ENCODE assay signal across 20 cellular contexts in genomic region chr6:40251609-40252008, GRCh38.
DNase-seq lines count a peak whose midpoint lies in the region; ATAC-seq, FAIRE-seq and TF ChIP-seq lines count a peak whose summit lies in the region.
"Had no signal": no experiment of that assay in that cellular context is flagged by ENCODE, and none has a peak within 500 bp of the region (broad histone marks: within the 10 kb centered on the region; RNA-seq: fewer than 3 reads in every experiment).

No MANE protein-coding gene starts in this region.

- CTCF ChIA-PET in GM12878 (lab: Yijun Ruan, JAX): interaction anchor here (0.8 to 4.9 kb wide), 12 partner anchors 9 to 270 kb away, joined by 3 to 42 read pairs (median 4); no protein-coding TSS in a partner anchor

- TF ChIP-seq POLR2A in GM12878 (IDR thresholded peaks at IDR 0.05; ENCODE audit: low read depth, low read length): no peak

- H3K4me1 ChIP-seq in BLaER1 treated with 17β-estradiol and CSF1 and Interleukin-3, amounts not matched to agents 10 nM and 100 nM: peaks cover 18 to 29% (median 20%) of the 10 kb centered on the region in 10 experiments
- no peaks in the 10 kb centered on the region; the same call in 1 of the 2 replicates for H3K4me1 ChIP-seq in GM12878 (ENCODE audit: control insufficient read depth, insufficient read depth, low read length)
- H3K4me1 ChIP-seq: Caco-2, right atrium auricular region, SJSA1 had no signal

- no peak for FAIRE-seq in GM12878 (lab: Jason Lieb, UNC)
- FAIRE-seq: endometrium, frontal cortex had no signal

- RAD21 ChIA-PET in GM12878 (lab: Charles Lee; ENCODE audit: unreplicated experiment): interaction anchor here (1.0 to 5.8 kb wide), 19 partner anchors 12 to 345 kb away, joined by 3 to 41 read pairs (median 7); no protein-coding TSS in a partner anchor

- ATAC-seq in GM12878 (peak; percentile 71), HG03521 (IDR thresholded peaks at IDR 0.05; ENCODE audit: unreplicated experiment) (no peak), GM18868 (IDR thresholded peaks at IDR 0.05; ENCODE audit: unreplicated experiment) (no peak)

- peak overlapping the region in 6 of 11 experiments; percentile 7 to 53 (median 20); a peak in 7 of 22 replicates for H3K27ac ChIP-seq in BLaER1 treated with 17β-estradiol and CSF1 and Interleukin-3, amounts not matched to agents 10 nM and 100 nM
- no peak overlapping the region for H3K27ac ChIP-seq in GM12878 (ENCODE audit: control insufficient read depth, insufficient read depth)
- H3K27ac ChIP-seq: right atrium auricular region, SJSA1, thoracic aorta had no signal

- no peaks in the 10 kb centered on the region for H3K9me3 ChIP-seq in BLaER1 treated with 17β-estradiol and CSF1 and Interleukin-3, amounts not matched to agents 10 nM and 100 nM (replicated peaks in 1 of 11)
- no peaks in the 10 kb centered on the region; the same call in 2 of the 3 replicates for H3K9me3 ChIP-seq in GM12878 (replicated peaks; ENCODE audit: control insufficient read depth, insufficient read depth, low read length)
- H3K9me3 ChIP-seq: Caco-2, right atrium auricular region, SJSA1, thoracic aorta had no signal

- H3K27me3 ChIP-seq in BLaER1 treated with 17β-estradiol and CSF1 and Interleukin-3, amounts not matched to agents 10 nM and 100 nM: no peaks in the 10 kb centered on the region
- no peaks in the 10 kb centered on the region; a peak in 1 of 4 replicates for H3K27me3 ChIP-seq in GM12878 (replicated peaks in 1 of 2; ENCODE audit: control insufficient read depth in 2 of 2, insufficient read depth in 2 of 2, low read length in 1 of 2)
- H3K27me3 ChIP-seq: right atrium auricular region, SJSA1 had no signal

- TF ChIP-seq CTCF in GM12878 (IDR thresholded peaks at IDR 0.05 in 2 of 3, conservative IDR thresholded peaks at IDR 0.05 in 1 of 3; ENCODE audit: control insufficient read depth in 2 of 3, extremely low read depth in 1 of 3, insufficient read depth in 1 of 3, low read depth in 3 of 3, low read length in 3 of 3): no peak

- no peaks in the 10 kb centered on the region for H3K36me3 ChIP-seq in BLaER1 treated with 17β-estradiol and CSF1 and Interleukin-3, amounts not matched to agents 10 nM and 100 nM
- no peaks in the 10 kb centered on the region for H3K36me3 ChIP-seq in GM12878 (ENCODE audit: control insufficient read depth in 2 of 2, insufficient read depth in 2 of 2, low read length in 1 of 2)
- H3K36me3 ChIP-seq: right atrium auricular region, SJSA1, thoracic aorta had no signal

- no peaks in the 10 kb centered on the region for H3K79me2 ChIP-seq in GM12878 (ENCODE audit: control insufficient read depth, insufficient read depth, low read length)

- 7% methylated on average over 1 of the region's 1 CpG for WGBS in GM12878 (ENCODE audit: insufficient coverage, insufficient replicate concordance, low lambda C conversion rate, missing lambda C conversion rate)

- H2AFZ ChIP-seq in GM12878 (ENCODE audit: control insufficient read depth, low read depth, low read length): no peak overlapping the region

- peak overlapping the region; percentile 46 to 77 (median 62) for H3K4me2 ChIP-seq in BLaER1 treated with 17β-estradiol and CSF1 and Interleukin-3, amounts not matched to agents 10 nM and 100 nM
- H3K4me2 ChIP-seq in GM12878 (ENCODE audit: control insufficient read depth, insufficient read depth): no peak overlapping the region

- TF ChIP-seq RAD21 in GM12878 (IDR thresholded peaks at IDR 0.05; ENCODE audit: insufficient read depth, low read depth, low read length): no peak

- H4K20me1 ChIP-seq in BLaER1 treated with 17β-estradiol and CSF1 and Interleukin-3, amounts not matched to agents 10 nM and 100 nM: no peaks in the 10 kb centered on the region
- no peaks in the 10 kb centered on the region for H4K20me1 ChIP-seq in GM12878 (ENCODE audit: control insufficient read depth, insufficient read depth)

- POLR2A ChIA-PET in GM12878 (lab: Charles Lee): interaction anchor here (0.8 to 2.7 kb wide), 8 partner anchors 16 to 270 kb away, joined by 3 to 14 read pairs (median 4); no protein-coding TSS in a partner anchor

- in situ Hi-C loops in GM12878 (cut with MboI): no loop called here

- SMC1A ChIA-PET in GM12878 (lab: Charles Lee; ENCODE audit: uncharacterized antibody, unreplicated experiment): interaction anchor here (0.7 to 5.1 kb wide), 30 partner anchors 9 to 889 kb away, joined by 3 to 43 read pairs (median 8); no protein-coding TSS in a partner anchor

- no peak overlapping the region for H3K9ac ChIP-seq in BLaER1 treated with 17β-estradiol and CSF1 and Interleukin-3, amounts not matched to agents 10 nM and 100 nM
- H3K9ac ChIP-seq in GM12878 (ENCODE audit: control insufficient read depth, insufficient read depth, low read length): no peak overlapping the region

- intact Hi-C loops in GM12878 (cut with micrococcal nuclease; ENCODE audit: unreplicated experiment): loop anchor here (2.0 kb wide), 1 partner anchor 103 kb away; no protein-coding TSS in a partner anchor

- no TSS peak for BruUV-seq in GM12878 (replicated peaks; lab: Mats Ljungman, UMichigan)

- peak; percentile 87 for DNase-seq in NCI-H1105 (lab: John Stamatoyannopoulos, UW)
- DNase-seq in NCI-H345 treated with DMSO at 0.1 percent for 48 hours (lab: John Stamatoyannopoulos, UW; ENCODE audit: unreplicated experiment): peak; percentile 26
- DNase-seq in GM12878 (ENCODE audit: low read depth, low spot score): peak; percentile 63
- DNase-seq in activated CD4-positive, alpha-beta T cell treated with anti-CD3 and anti-CD28 coated beads for 48 hours: no peak
- no peak for DNase-seq in LoVo (ENCODE audit: low spot score)
- DNase-seq: ACHN; activated T-cell treated with anti-CD3 and anti-CD28 coated beads, Interleukin-2, amount 50 U/mL, for 72 hours; Caco-2; central memory CD4-positive, alpha-beta T cell; nephron progenitor cell; NK-92 treated with Interleukin-12 subunit alpha and Interleukin-12 subunit beta, amount 100 ng/mL, for 24 hours; stimulated activated CD4-positive, alpha-beta T cell treated with anti-CD3 and anti-CD28 coated beads, Interleukin-2, amount 100 ng/mL, for 24 hours had no signal

- peak; percentile 78 to 81; a peak in 3 of 4 replicates for TF ChIP-seq EP300 in GM12878 (IDR thresholded peaks at IDR 0.05; ENCODE audit: borderline replicate concordance in 1 of 2, control insufficient read depth in 1 of 2, low read depth in 2 of 2, low read length in 2 of 2)

- H3K4me3 ChIP-seq in BLaER1 treated with 17β-estradiol and CSF1 and Interleukin-3, amounts not matched to agents 10 nM and 100 nM: 0 out of 20 replicates have a peak overlapping the region, but pooled peaks of 1 of the 10 experiments have one; percentile 3
- H3K4me3 ChIP-seq in GM12878: no peak overlapping the region
- H3K4me3 ChIP-seq: right atrium auricular region, SJSA1, thoracic aorta had no signal

TF ChIP-seq in GM12878, 131 proteins besides CTCF, POLR2A, EP300 and RAD21 (continues in another document):
- peak; percentile 90 for TF ChIP-seq MLLT1 (IDR thresholded peaks at IDR 0.05)
- TF ChIP-seq BHLHE40 (IDR thresholded peaks at IDR 0.05; ENCODE audit: borderline replicate concordance in 1 of 2, low read depth in 2 of 2, low read length in 1 of 2): peak; percentile 47 to 72; a peak in 2 of 4 replicates
- TF ChIP-seq RELA (IDR thresholded peaks at IDR 0.05; ENCODE audit: borderline replicate concordance, partially characterized antibody): peak; percentile 59
- TF ChIP-seq EGR1 (IDR thresholded peaks at IDR 0.05; ENCODE audit: borderline replicate concordance in 1 of 2, low read depth in 2 of 2, low read length in 2 of 2): no peak
- no peak for TF ChIP-seq NR2C2 (IDR thresholded peaks at IDR 0.05; ENCODE audit: borderline replicate concordance, control insufficient read depth, insufficient read length, low read depth)
- TF ChIP-seq SUPT20H (IDR thresholded peaks at IDR 0.05; ENCODE audit: borderline replicate concordance, control insufficient read depth, low read depth, low read length): no peak
- TF ChIP-seq CEBPB (IDR thresholded peaks at IDR 0.05; ENCODE audit: borderline replicate concordance in 1 of 2, low read depth in 2 of 2, low read length in 2 of 2): no peak
- TF ChIP-seq SMAD1 (IDR thresholded peaks at IDR 0.05; ENCODE audit: low read depth, partially characterized antibody): peak; percentile 71
- no peak for TF ChIP-seq CBX5 (IDR thresholded peaks at IDR 0.05; ENCODE audit: low read depth)
- TF ChIP-seq ZNF274 (IDR thresholded peaks at IDR 0.05; ENCODE audit: insufficient read depth, insufficient read length): no peak
- TF ChIP-seq POLR2AphosphoS5 (IDR thresholded peaks at IDR 0.05; ENCODE audit: low read length): no peak
- peak; percentile 64 for TF ChIP-seq BCL11A (IDR thresholded peaks at IDR 0.05; ENCODE audit: low read depth, low read length)
- TF ChIP-seq CHD1 (IDR thresholded peaks at IDR 0.05; ENCODE audit: low read depth, low read length): no peak
- TF ChIP-seq MEF2B (IDR thresholded peaks at IDR 0.05; ENCODE audit: partially characterized antibody, poor library complexity, severe bottlenecking): peak; percentile 70
- TF ChIP-seq DPF2 (IDR thresholded peaks at IDR 0.05): peak; percentile 56; the same call in 1 of the 2 replicates
- peak; percentile 95; the same call in 2 of the 3 replicates for TF ChIP-seq POU2F2 (IDR thresholded peaks at IDR 0.05; ENCODE audit: borderline replicate concordance, low read depth, low read length)
- TF ChIP-seq KLF5 (IDR thresholded peaks at IDR 0.05; ENCODE audit: partially characterized antibody): no peak
- peak; percentile 83; the same call in 1 of the 2 replicates for TF ChIP-seq ZNF24 (IDR thresholded peaks at IDR 0.05)
- TF ChIP-seq NFIC (IDR thresholded peaks at IDR 0.05; ENCODE audit: low read depth, low read length): no peak
- no peak for TF ChIP-seq EZH2 (IDR thresholded peaks at IDR 0.05; ENCODE audit: borderline replicate concordance, control insufficient read depth, low read depth, low read length)

Comparison
In these comparisons a context has a peak if more than half of its experiments do, and no peak if none do; other contexts are left out.
1. DNase-seq: peak in NCI-H1105 (single experiment), NCI-H345 treated with DMSO at 0.1 percent for 48 hours (single experiment) and GM12878 (single experiment); none in activated CD4-positive, alpha-beta T cell treated with anti-CD3 and anti-CD28 coated beads for 48 hours (single experiment) and LoVo (single experiment).